9 cellular contexts compared by ENCODE assay signal in genomic region chr20:63682384-63683139, GRCh38. TPM values are rescaled to one million over a fixed set of nuclear protein-coding genes. Genes with fewer than 3 reads are reported as not detected.
A peak's percentile ranks its signal among the peaks of the same experiment; 100 is the strongest.
DNase-seq lines count a peak whose midpoint lies in the region; FAIRE-seq and TF ChIP-seq lines count a peak whose summit lies in the region.
"Had no signal": no experiment of that assay in that cellular context is flagged by ENCODE, and none has a peak within 500 bp of the region (broad histone marks: within the 10 kb centered on the region; RNA-seq: fewer than 3 reads in every experiment).

No MANE protein-coding gene starts in this region.

- no peaks in the 10 kb centered on the region for H4K20me1 ChIP-seq in keratinocyte (ENCODE audit: control insufficient read depth, extremely low read depth, insufficient read depth, low read length)

- no peak for TF ChIP-seq CTCF in keratinocyte (optimal IDR thresholded peaks at IDR 0.05 in 1 of 3, IDR thresholded peaks at IDR 0.05 in 1 of 3, conservative IDR thresholded peaks at IDR 0.05 in 1 of 3; ENCODE audit: extremely low read depth in 1 of 3, insufficient read depth in 2 of 3, low read length in 3 of 3)

- dilution Hi-C loops in keratinocyte (cut with MboI; ENCODE audit: extremely low pct_ligation_motif_present, low sequenced_read_pairs): no loop called here

- H3K27me3 ChIP-seq in keratinocyte (ENCODE audit: control insufficient read depth, extremely low read depth, insufficient read depth, low read length): no peaks in the 10 kb centered on the region

- no peak overlapping the region for H2AFZ ChIP-seq in keratinocyte (ENCODE audit: control insufficient read depth, low read length)

- DNase-seq in HTR-8/SVneo (ENCODE audit: insufficient read length, low spot score) (peak; percentile 100), astrocyte of the hippocampus (ENCODE audit: low read depth, low spot score) (peak; percentile 96), keratinocyte (ENCODE audit: low read depth, low spot score) (peak; percentile 98), cerebellar nuclear complex (lab: John Stamatoyannopoulos, UW) (no peak), NCI-H1417 treated with DMSO at 0.1 percent for 48 hours (lab: John Stamatoyannopoulos, UW) (no peak), NCI-H510A (lab: John Stamatoyannopoulos, UW) (no peak)
- no peak for DNase-seq in stimulated activated CD4-positive, alpha-beta T cell treated with anti-CD3 and anti-CD28 coated beads, Interleukin-2, amount 100 ng/mL, for 48 hours

- peaks cover 6 to 12% of the 10 kb centered on the region in 2 experiments for H3K36me3 ChIP-seq in keratinocyte (ENCODE audit: control insufficient read depth in 2 of 2, extremely low read depth in 1 of 2, insufficient read depth in 2 of 2, low read length in 2 of 2)

- no peaks in the 10 kb centered on the region for H3K79me2 ChIP-seq in keratinocyte (ENCODE audit: control insufficient read depth, insufficient read depth, low read length)

- peaks cover 31% of the 10 kb centered on the region for H3K4me1 ChIP-seq in keratinocyte (ENCODE audit: control insufficient read depth, extremely low read depth, insufficient read depth, low read length)

- H3K9me1 ChIP-seq in keratinocyte (ENCODE audit: control insufficient read depth, extremely low read depth, insufficient read depth, low read length): no peaks in the 10 kb centered on the region

- H3K9ac ChIP-seq in keratinocyte (ENCODE audit: control insufficient read depth, extremely low read depth, insufficient read depth, low read length): peak overlapping the region; percentile 28

- peak overlapping the region; percentile 57 for H3K27ac ChIP-seq in keratinocyte (ENCODE audit: control insufficient read depth, insufficient read depth, low read length)
- peak overlapping the region; percentile 58 for H3K27ac ChIP-seq in temporal lobe (ENCODE audit: low read depth, low read length)

- peak overlapping the region in 1 of 3 experiments; percentile 40 for H3K4me3 ChIP-seq in keratinocyte (ENCODE audit: control insufficient read depth in 2 of 3, extremely low read depth in 1 of 3, insufficient read depth in 2 of 3, low read depth in 1 of 3, low read length in 3 of 3)

- H3K9me3 ChIP-seq in keratinocyte (ENCODE audit: control insufficient read depth, low read depth, low read length): no peaks in the 10 kb centered on the region

- FAIRE-seq in HTR-8/SVneo (lab: Jason Lieb, UNC) (peak; percentile 100), keratinocyte (lab: Jason Lieb, UNC) (peak; percentile 99)

- H3K4me2 ChIP-seq in keratinocyte (ENCODE audit: control insufficient read depth, extremely low read depth, insufficient read depth, low read depth, low read length): peak overlapping the region; percentile 61

RNA-seq across cellular contexts. Expression of gene TNFRSF6B, which starts 13.9 kb away (rescaled TPM):
- 51.9 to 151 TPM (median 58.1 TPM) in 3 replicates for polyA plus RNA-seq in keratinocyte
- not detected for polyA plus RNA-seq in keratinocyte (2011; ENCODE audit: low read depth)
- polyA plus RNA-seq in keratinocyte (2011; cell fraction: cytosol; rRNA removed): 22.8 and 142 TPM in 2 replicates
- polyA plus RNA-seq in keratinocyte (2011; cell fraction: nucleus; rRNA removed): 36.9 and 60.1 TPM in 2 replicates
- 0.62 and 194 TPM in 2 replicates for polyA plus RNA-seq in keratinocyte (2012; ENCODE audit: low replicate concordance)
- polyA minus RNA-seq in keratinocyte: 16.6 to 69.8 TPM (median 21.5 TPM) in 3 replicates
- polyA minus RNA-seq in keratinocyte (2011; cell fraction: cytosol; rRNA and poly(A)+ RNA removed): 176 TPM
- polyA minus RNA-seq in keratinocyte (2011; cell fraction: nucleus; rRNA and poly(A)+ RNA removed): 25.7 and 29.0 TPM in 2 replicates
- total RNA-seq in temporal lobe: 0.49 TPM
- polyA plus RNA-seq: IgD-negative memory B cell had no signal

RNA-seq across cellular contexts. Expression of gene RTEL1, which starts 24.4 kb away (rescaled TPM):
- 7.7 to 12.4 TPM (median 11.2 TPM) in 3 replicates for polyA plus RNA-seq in keratinocyte
- polyA plus RNA-seq in keratinocyte (2011; ENCODE audit: low read depth): 7.8 TPM
- polyA plus RNA-seq in keratinocyte (2011; cell fraction: cytosol; rRNA removed): 4.5 and 4.8 TPM in 2 replicates
- 31.9 and 39.3 TPM in 2 replicates for polyA plus RNA-seq in keratinocyte (2011; cell fraction: nucleus; rRNA removed)
- 3.2 and 9.4 TPM in 2 replicates for polyA plus RNA-seq in keratinocyte (2012; ENCODE audit: low replicate concordance)
- 22.4 to 33.4 TPM (median 26.1 TPM) in 3 replicates for polyA minus RNA-seq in keratinocyte
- polyA minus RNA-seq in keratinocyte (2011; cell fraction: cytosol; rRNA and poly(A)+ RNA removed): 11.3 TPM
- polyA minus RNA-seq in keratinocyte (2011; cell fraction: nucleus; rRNA and poly(A)+ RNA removed): 13.1 and 25.1 TPM in 2 replicates
- 10.6 TPM for total RNA-seq in temporal lobe

RNA-seq across cellular contexts. Expression of gene ARFRP1, which starts 25.2 kb away (rescaled TPM):
- polyA plus RNA-seq in keratinocyte: 29.7 to 37.4 TPM (median 30.4 TPM) in 3 replicates
- polyA plus RNA-seq in keratinocyte (2011; ENCODE audit: low read depth): 20.9 TPM
- polyA plus RNA-seq in keratinocyte (2011; cell fraction: cytosol; rRNA removed): 15.8 and 25.3 TPM in 2 replicates
- polyA plus RNA-seq in keratinocyte (2011; cell fraction: nucleus; rRNA removed): 46.0 and 47.3 TPM in 2 replicates
- polyA plus RNA-seq in keratinocyte (2012; ENCODE audit: low replicate concordance): 18.3 and 33.6 TPM in 2 replicates
- 12.5 to 46.9 TPM (median 15.5 TPM) in 3 replicates for polyA minus RNA-seq in keratinocyte
- polyA minus RNA-seq in keratinocyte (2011; cell fraction: cytosol; rRNA and poly(A)+ RNA removed): 21.1 TPM
- polyA minus RNA-seq in keratinocyte (2011; cell fraction: nucleus; rRNA and poly(A)+ RNA removed): 14.7 and 14.8 TPM in 2 replicates
- 18.7 TPM for total RNA-seq in temporal lobe

RNA-seq across cellular contexts. Expression of gene ZGPAT, which starts 25.3 kb away (rescaled TPM):
- 7.8 to 13.5 TPM (median 12.2 TPM) in 3 replicates for polyA plus RNA-seq in keratinocyte
- 6.3 TPM for polyA plus RNA-seq in keratinocyte (2011; ENCODE audit: low read depth)
- 3.9 and 8.9 TPM in 2 replicates for polyA plus RNA-seq in keratinocyte (2011; cell fraction: cytosol; rRNA removed)
- 24.4 and 29.3 TPM in 2 replicates for polyA plus RNA-seq in keratinocyte (2011; cell fraction: nucleus; rRNA removed)
- 9.7 and 18.1 TPM in 2 replicates for polyA plus RNA-seq in keratinocyte (2012; ENCODE audit: low replicate concordance)
- 6.9 to 20.2 TPM (median 9.2 TPM) in 3 replicates for polyA minus RNA-seq in keratinocyte
- polyA minus RNA-seq in keratinocyte (2011; cell fraction: cytosol; rRNA and poly(A)+ RNA removed): 8.8 TPM
- 6.9 and 9.7 TPM in 2 replicates for polyA minus RNA-seq in keratinocyte (2011; cell fraction: nucleus; rRNA and poly(A)+ RNA removed)
- 7.6 TPM for total RNA-seq in temporal lobe

RNA-seq across cellular contexts. Expression of gene STMN3, which starts 29.3 kb away (rescaled TPM):
- polyA plus RNA-seq in keratinocyte: 9.2 to 12.0 TPM (median 10.5 TPM) in 3 replicates
- 0.35 TPM for polyA plus RNA-seq in keratinocyte (2011; ENCODE audit: low read depth)
- polyA plus RNA-seq in keratinocyte (2011; cell fraction: cytosol; rRNA removed): 5.8 and 11.3 TPM in 2 replicates
- polyA plus RNA-seq in keratinocyte (2011; cell fraction: nucleus; rRNA removed): 7.9 and 12.0 TPM in 2 replicates
- 0.55 and 14.8 TPM in 2 replicates for polyA plus RNA-seq in keratinocyte (2012; ENCODE audit: low replicate concordance)
- polyA minus RNA-seq in keratinocyte: 2.8 to 26.3 TPM (median 5.7 TPM) in 3 replicates
- 13.0 TPM for polyA minus RNA-seq in keratinocyte (2011; cell fraction: cytosol; rRNA and poly(A)+ RNA removed)
- polyA minus RNA-seq in keratinocyte (2011; cell fraction: nucleus; rRNA and poly(A)+ RNA removed): 2.6 and 3.1 TPM in 2 replicates
- total RNA-seq in temporal lobe: 102 TPM

Comparison
In these comparisons a context has a peak if more than half of its experiments do, and no peak if none do; other contexts are left out.
1. DNase-seq: peak in HTR-8/SVneo (single experiment), astrocyte of the hippocampus (single experiment) and keratinocyte (single experiment); none in cerebellar nuclear complex (0 of 2), stimulated activated CD4-positive, alpha-beta T cell treated with anti-CD3 and anti-CD28 coated beads, Interleukin-2, amount 100 ng/mL, for 48 hours (0 of 2), NCI-H1417 treated with DMSO at 0.1 percent for 48 hours (single experiment) and NCI-H510A (single experiment).